In genomic region chr13:47957073-47957472, GRCh38 we compare ENCODE assay signal across 22 cellular contexts.
"Had no signal": no experiment of that assay in that cellular context is flagged by ENCODE, and none has a peak within 500 bp of the region (broad histone marks: within the 10 kb centered on the region; RNA-seq: fewer than 3 reads in every experiment).

No MANE protein-coding gene starts in this region.

- H3K4me3 ChIP-seq: hepatocyte, left ventricle myocardium inferior, mucosa of descending colon, ovary, prostate gland, sigmoid colon, spleen, tibial nerve, uterus had no signal

- H3K36me3 ChIP-seq: ovary, prostate gland, uterus had no signal

- H3K27me3 Mint-ChIP-seq: naive thymus-derived CD4-positive, alpha-beta T cell; natural killer cell treated with Interleukin-12 subunit alpha and Interleukin-12 subunit beta and Interleukin-15 and Interleukin-18, amount 100 ng/mL, for 72 hours; stimulated activated memory B cell treated with anti-CD40 and anti-IgM and Interleukin-4, amounts not matched to agents 10 μg/mL and 1 μg/mL and 100 μg/mL, for 72 hours; stimulated activated naive CD8-positive, alpha-beta T cell treated with anti-CD3 and anti-CD28 coated beads, Interleukin-15, amount 100 ng/mL, for 72 hours; type B pancreatic cell had no signal

- H3K4me1 ChIP-seq: left ventricle myocardium inferior, prostate gland, sigmoid colon, spleen, tibial nerve, uterus had no signal

- DNase-seq: islet precursor cell; left ventricle myocardium inferior; midbrain; mucosa of descending colon; naive thymus-derived CD4-positive, alpha-beta T cell; ovary; retina; right cardiac atrium; sigmoid colon; small intestine; spleen; stimulated activated CD4-positive, alpha-beta T cell treated with anti-CD3 and anti-CD28 coated beads, Interleukin-4, amount 100 ng/mL, for 24 hours; stimulated activated naive CD4-positive, alpha-beta T cell treated with Interleukin-2 at 50 U/mL for 16 hours; stimulated activated naive CD8-positive, alpha-beta T cell treated with anti-CD3 and anti-CD28 coated beads, Interleukin-15, amount 100 ng/mL, for 72 hours; substantia nigra; uterus had no signal

- H2AFZ ChIP-seq: hepatocyte had no signal

- H3K4me2 ChIP-seq: hepatocyte had no signal

- H3K4me3 Mint-ChIP-seq: naive thymus-derived CD4-positive, alpha-beta T cell; natural killer cell treated with Interleukin-12 subunit alpha and Interleukin-12 subunit beta and Interleukin-15 and Interleukin-18, amount 100 ng/mL, for 72 hours; stimulated activated memory B cell treated with anti-CD40 and anti-IgM and Interleukin-4, amounts not matched to agents 10 μg/mL and 1 μg/mL and 100 μg/mL, for 72 hours; stimulated activated naive CD8-positive, alpha-beta T cell treated with anti-CD3 and anti-CD28 coated beads, Interleukin-15, amount 100 ng/mL, for 72 hours; type B pancreatic cell had no signal

- ATAC-seq: mucosa of descending colon; naive thymus-derived CD4-positive, alpha-beta T cell; natural killer cell treated with Interleukin-12 subunit alpha and Interleukin-12 subunit beta and Interleukin-15 and Interleukin-18, amount 100 ng/mL, for 72 hours; right cardiac atrium; stimulated activated memory B cell treated with anti-CD40 and anti-IgM and Interleukin-4, amounts not matched to agents 10 μg/mL and 1 μg/mL and 100 μg/mL, for 72 hours; stimulated activated naive CD8-positive, alpha-beta T cell treated with anti-CD3 and anti-CD28 coated beads, Interleukin-15, amount 100 ng/mL, for 72 hours had no signal

- H3K27me3 ChIP-seq: hepatocyte, ovary, sigmoid colon, spleen, tibial nerve, uterus had no signal

- H3K27ac Mint-ChIP-seq: naive thymus-derived CD4-positive, alpha-beta T cell; natural killer cell treated with Interleukin-12 subunit alpha and Interleukin-12 subunit beta and Interleukin-15 and Interleukin-18, amount 100 ng/mL, for 72 hours; type B pancreatic cell had no signal

- H3K4me1 Mint-ChIP-seq: stimulated activated naive CD8-positive, alpha-beta T cell treated with anti-CD3 and anti-CD28 coated beads, Interleukin-15, amount 100 ng/mL, for 72 hours had no signal

- H3K9me3 ChIP-seq: prostate gland, uterus had no signal

- H3K79me2 ChIP-seq: hepatocyte had no signal

- H3K27ac ChIP-seq: hepatocyte, left ventricle myocardium inferior, ovary, prostate gland, sigmoid colon, tibial nerve, uterus had no signal
